ENCODE assay signal across 8 cellular contexts in the genomic region with DNA sequence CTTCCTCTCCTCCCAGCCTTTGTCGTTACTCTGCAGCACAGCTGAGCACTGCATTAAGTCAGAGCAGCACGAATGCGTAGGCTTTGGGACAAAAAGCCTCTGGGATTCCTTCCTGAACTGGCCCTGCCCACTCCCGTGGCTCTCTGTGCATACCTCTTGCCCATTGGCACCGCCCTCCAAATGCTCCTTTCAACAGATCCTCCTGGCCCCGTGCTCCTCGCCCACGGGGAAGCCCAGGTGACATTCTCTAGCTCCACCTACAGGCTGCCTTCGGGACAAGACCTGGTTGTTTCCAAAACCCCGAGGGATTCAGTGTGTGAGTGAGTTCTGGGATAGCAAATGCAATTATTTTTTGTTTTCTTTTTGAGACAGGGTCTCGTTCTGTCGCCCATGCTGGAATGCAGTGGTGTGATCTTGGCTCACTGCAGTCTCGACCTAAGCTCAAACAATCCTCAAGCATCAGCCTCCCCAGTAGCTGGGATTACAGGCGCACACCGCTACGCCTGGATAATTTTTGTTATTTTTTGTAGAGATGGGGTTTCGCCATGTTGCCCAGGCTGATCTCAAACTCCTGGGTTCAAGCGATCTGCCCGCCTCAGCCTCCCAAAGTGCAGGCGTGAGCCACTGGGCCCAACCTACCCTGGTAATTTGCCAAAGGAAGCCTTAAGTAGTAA. TPM values are rescaled to one million over a fixed set of nuclear protein-coding genes. Genes with fewer than 3 reads are reported as not detected.
DNase-seq lines count a peak whose midpoint lies in the region; ATAC-seq and TF ChIP-seq lines count a peak whose summit lies in the region.

No MANE protein-coding gene starts in this region.

- H3K4me2 ChIP-seq in smooth muscle cell: peak overlapping the region; percentile 54

- H3K27me3 ChIP-seq in iPS-20b (ENCODE audit: insufficient read depth, low read length) (no peaks in the 10 kb centered on the region), smooth muscle cell (ENCODE audit: low read depth) (no peaks in the 10 kb centered on the region)

- H3K27ac ChIP-seq in VCaP (peak overlapping the region; percentile 47), iPS-20b (ENCODE audit: low read length) (no peak overlapping the region), smooth muscle cell (ENCODE audit: low read depth) (peak overlapping the region; percentile 52)

- H4K20me1 ChIP-seq in smooth muscle cell (ENCODE audit: low read depth): peaks cover 19% of the 10 kb centered on the region

- peaks cover 3% of the 10 kb centered on the region for H3K79me2 ChIP-seq in smooth muscle cell (ENCODE audit: low read depth)

- H3K9ac ChIP-seq in iPS-20b (ENCODE audit: low read depth, low read length) (no peak overlapping the region; the same call in 1 of the 2 replicates), smooth muscle cell (ENCODE audit: low read depth) (no peak overlapping the region)

- H2AFZ ChIP-seq in smooth muscle cell (ENCODE audit: low read depth): no peak overlapping the region

- in situ Hi-C loops in ACHN (cut with HindIII; ENCODE audit: low pct_ligation_motif_present, low pct_unique_long_range_greater_than_20kb, low sequenced_read_pairs): no loop called here
- in situ Hi-C loops in T47D (cut with HindIII; ENCODE audit: low pct_unique_long_range_greater_than_20kb, low sequenced_read_pairs): no loop called here

- peaks cover 33% of the 10 kb centered on the region for H3K36me3 ChIP-seq in iPS-20b (ENCODE audit: insufficient read depth, low read depth, low read length)
- H3K36me3 ChIP-seq in smooth muscle cell (ENCODE audit: low read depth): peaks cover 13% of the 10 kb centered on the region

- H3K9me3 ChIP-seq in iPS-20b (ENCODE audit: insufficient read depth, low read depth, low read length) (no peaks in the 10 kb centered on the region), smooth muscle cell (replicated peaks; ENCODE audit: low read depth) (no peaks in the 10 kb centered on the region)

- H3F3A ChIP-seq in smooth muscle cell (ENCODE audit: low read depth): peaks cover 9% of the 10 kb centered on the region

- ATAC-seq in GM19351 (IDR thresholded peaks at IDR 0.05; ENCODE audit: unreplicated experiment) (peak; percentile 68), HG02763 (IDR thresholded peaks at IDR 0.05; ENCODE audit: unreplicated experiment) (no peak)

- WGBS in smooth muscle cell (ENCODE audit: low lambda C conversion rate): 33% methylated on average over 20 of the region's 20 CpGs

- peak overlapping the region; percentile 34 for H3K4me3 ChIP-seq in iPS-20b (ENCODE audit: low read length)
- H3K4me3 ChIP-seq in smooth muscle cell: no peak overlapping the region

- TF ChIP-seq CTCF in VCaP (conservative IDR thresholded peaks at IDR 0.05): peak; percentile 93
- peak; percentile 70 for TF ChIP-seq CTCF in smooth muscle cell (IDR thresholded peaks at IDR 0.05; ENCODE audit: borderline replicate concordance, insufficient read depth, poor library complexity, severe bottlenecking)

- peak; percentile 89 for DNase-seq in ACHN
- DNase-seq in NCI-H2029 treated with DMSO at 0.1 percent for 48 hours (lab: John Stamatoyannopoulos, UW): peak; percentile 56
- DNase-seq in T47D (ENCODE audit: low read depth in 1 of 2, low spot score in 1 of 2): peak; percentile 96 to 99
- DNase-seq in smooth muscle cell (lab: John Stamatoyannopoulos, UW; ENCODE audit: unreplicated experiment): peak; percentile 31

- H3K4me1 ChIP-seq in iPS-20b (ENCODE audit: insufficient read depth, low read length) (no peaks in the 10 kb centered on the region), smooth muscle cell (ENCODE audit: low read depth) (peaks cover 5% of the 10 kb centered on the region)

RNA-seq across cellular contexts. Expression of gene TDRD9, which starts 17.9 kb away (rescaled TPM):
- total RNA-seq in smooth muscle cell: 0.67 and 1.0 TPM in 2 replicates
- polyA plus RNA-seq in smooth muscle cell: 0.44 TPM in 1 of 2 replicates, not detected in the other

RNA-seq across cellular contexts. Expression of gene RD3L, which starts 31.9 kb away (rescaled TPM):
- total RNA-seq in smooth muscle cell: not detected in 2 replicates
- polyA plus RNA-seq in smooth muscle cell: not detected in 2 replicates

Comparison
In these comparisons a context has a peak if more than half of its experiments do, and no peak if none do; other contexts are left out.
1. DNase-seq: peak in every context shown above with its lines; median percentile 98 in T47D; 89 in ACHN; 56 in NCI-H2029 treated with DMSO at 0.1 percent for 48 hours; 31 in smooth muscle cell.